Comparison of ENCODE assay signal across 13 cellular contexts in the genomic region with DNA sequence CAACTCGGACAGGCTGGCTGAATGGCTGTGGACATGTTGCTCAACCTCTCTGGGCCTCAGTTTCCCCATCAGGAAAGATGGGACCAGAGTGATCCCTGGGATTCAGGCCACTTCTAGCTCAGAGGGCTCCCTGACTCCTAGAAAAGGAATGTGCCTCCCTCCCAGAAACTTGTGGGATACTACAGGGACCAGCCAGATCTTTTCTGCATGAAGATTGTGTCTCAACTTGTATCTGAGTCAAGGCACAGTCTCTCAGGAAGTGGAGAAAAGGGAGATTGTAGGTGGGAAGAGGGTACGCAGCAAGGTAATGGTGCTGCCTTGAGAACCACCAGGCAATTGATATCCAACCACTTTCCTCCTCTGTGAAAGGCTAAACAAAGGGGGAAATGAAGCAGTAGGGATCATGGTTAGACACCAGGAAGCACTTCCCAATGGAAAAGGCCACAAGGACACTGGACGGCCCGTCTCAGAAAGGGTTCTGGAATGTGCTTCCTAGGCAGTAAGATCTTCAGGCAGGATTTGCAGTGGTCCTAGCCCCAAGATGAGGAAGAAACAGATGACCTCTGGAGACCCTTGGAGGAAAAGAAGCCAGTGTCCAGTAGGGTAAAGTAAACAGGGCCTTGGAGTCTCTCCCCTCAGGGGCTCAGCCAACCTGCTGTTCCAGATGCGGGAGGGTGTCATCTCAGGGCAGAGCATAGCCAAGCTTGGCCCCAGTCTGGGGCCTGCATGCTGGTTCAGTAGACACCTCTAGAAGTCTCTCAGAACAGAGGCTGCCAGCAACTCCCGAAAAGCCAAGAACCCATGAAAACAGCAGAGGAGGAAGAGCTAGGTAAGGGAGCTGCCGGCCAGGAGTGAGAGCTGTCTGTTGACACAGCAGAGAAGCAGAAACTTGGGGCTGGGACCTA. TPM values are rescaled to one million over a fixed set of nuclear protein-coding genes. Genes with fewer than 3 reads are reported as not detected.
DNase-seq lines count a peak whose midpoint lies in the region; ATAC-seq and TF ChIP-seq lines count a peak whose summit lies in the region.
"Had no signal": no experiment of that assay in that cellular context is flagged by ENCODE, and none has a peak within 500 bp of the region (broad histone marks: within the 10 kb centered on the region; RNA-seq: fewer than 3 reads in every experiment).

No MANE protein-coding gene starts in this region.

- peak overlapping the region in 6 of 7 donors; percentile 57 to 94 (median 88) for H3K27ac Mint-ChIP-seq in CD4-positive, alpha-beta memory T cell
- peak overlapping the region; percentile 29 for H3K27ac Mint-ChIP-seq in neural progenitor cell

- no peaks in the 10 kb centered on the region for H3F3A ChIP-seq in PC-3 (ENCODE audit: low read length, unreplicated experiment)
- H3F3A ChIP-seq in neural progenitor cell (ENCODE audit: low read depth), result peaks cover 14% of the 10 kb centered on the region

- no peak overlapping the region for H3K4me3 ChIP-seq in CD4-positive, alpha-beta memory T cell (ENCODE audit: low read length in 2 of 2)
- H3K4me3 ChIP-seq in PC-3 (ENCODE audit: low read length), result no peak overlapping the region
- no peak overlapping the region for H3K4me3 ChIP-seq in neural progenitor cell
- H3K4me3 ChIP-seq in lower lobe of right lung, result no peak overlapping the region

- H3K4me3 Mint-ChIP-seq in CD4-positive, alpha-beta memory T cell, result peak overlapping the region in 1 of 8 donors; percentile 21
- H3K4me3 Mint-ChIP-seq in neural progenitor cell, result no peak overlapping the region

- peaks cover 96% of the 10 kb centered on the region for H3K4me1 ChIP-seq in CD4-positive, alpha-beta memory T cell (ENCODE audit: insufficient read depth, low read length)
- peaks cover 27% of the 10 kb centered on the region for H3K4me1 ChIP-seq in PC-3 (ENCODE audit: insufficient read depth, low read length)
- peaks cover 26% of the 10 kb centered on the region for H3K4me1 ChIP-seq in neural progenitor cell
- H3K4me1 ChIP-seq in lower lobe of right lung, result peaks cover 58% of the 10 kb centered on the region

- H3K36me3 ChIP-seq in CD4-positive, alpha-beta memory T cell (ENCODE audit: insufficient read depth, low read length), result no peaks in the 10 kb centered on the region
- H3K36me3 ChIP-seq in PC-3 (ENCODE audit: low read depth, low read length) (0 out of 2 replicates have a peak, but pooled peaks cover 11% of the 10 kb centered on the region), neural progenitor cell (no peaks in the 10 kb centered on the region), lower lobe of right lung (no peaks in the 10 kb centered on the region)

- H3K9me3 ChIP-seq in CD4-positive, alpha-beta memory T cell (ENCODE audit: control insufficient read depth in 1 of 2, low read length in 2 of 2), result no peaks in the 10 kb centered on the region
- H3K9me3 ChIP-seq in PC-3 (ENCODE audit: low read length), result no peaks in the 10 kb centered on the region
- H3K9me3 ChIP-seq in neural progenitor cell (ENCODE audit: low read depth), result no peaks in the 10 kb centered on the region
- no peaks in the 10 kb centered on the region for H3K9me3 ChIP-seq in lower lobe of right lung

- BruUV-seq in PC-3 (replicated peaks; lab: Mats Ljungman, UMichigan), result no TSS peak

- peaks cover 8% of the 10 kb centered on the region; the same call in 1 of the 2 replicates for H4K20me1 ChIP-seq in PC-3 (ENCODE audit: low read length)
- H4K20me1 ChIP-seq in neural progenitor cell (ENCODE audit: low read depth), result peaks cover 5% of the 10 kb centered on the region

- H3K9me3 Mint-ChIP-seq in CD4-positive, alpha-beta memory T cell, result no peaks in the 10 kb centered on the region
- no peaks in the 10 kb centered on the region for H3K9me3 Mint-ChIP-seq in neural progenitor cell

- H3K79me2 ChIP-seq in PC-3 (ENCODE audit: low read length) (peaks cover 100% of the 10 kb centered on the region), neural progenitor cell (ENCODE audit: low read depth) (no peaks in the 10 kb centered on the region)

- H3K9ac ChIP-seq in PC-3 (ENCODE audit: low read length) (no peak overlapping the region), neural progenitor cell (no peak overlapping the region)

- POLR2A ChIA-PET in CD4-positive, alpha-beta memory T cell (lab: Charles Lee; ENCODE audit: partially characterized antibody), result interaction anchor here (1.0 to 20.6 kb wide), 5 partner anchors 11 to 17 kb away, joined by 3 to 599 read pairs (median 6); a partner anchor contains a TSS
- POLR2A ChIA-PET in PC-3 (lab: Charles Lee; ENCODE audit: unreplicated experiment), result no interaction called here

- intact Hi-C loops in CD4-positive, alpha-beta memory T cell (cut with micrococcal nuclease), result no loop called here
- intact Hi-C loops in PC-3 (cut with micrococcal nuclease), result no loop called here
- intact Hi-C loops in lower lobe of right lung (cut with DNase I), result no loop called here

- H3K36me3 Mint-ChIP-seq in CD4-positive, alpha-beta memory T cell, result peaks cover 3 to 16% of the 10 kb centered on the region in 2 donors
- H3K36me3 Mint-ChIP-seq in neural progenitor cell, result no peaks in the 10 kb centered on the region

- H2AFZ ChIP-seq in PC-3 (ENCODE audit: low read length) (no peak overlapping the region), neural progenitor cell (replicated peaks) (no peak overlapping the region)

- no peaks in the 10 kb centered on the region for H3K27me3 Mint-ChIP-seq in CD4-positive, alpha-beta memory T cell
- peaks cover 7% of the 10 kb centered on the region for H3K27me3 Mint-ChIP-seq in neural progenitor cell (ENCODE audit: insufficient read depth, low read depth)

- TF ChIP-seq CTCF in PC-3 (conservative IDR thresholded peaks at IDR 0.05; ENCODE audit: low read depth, low read length), result no peak
- no peak for TF ChIP-seq CTCF in neural progenitor cell (IDR thresholded peaks at IDR 0.05)
- no peak for TF ChIP-seq CTCF in lower lobe of right lung (IDR thresholded peaks at IDR 0.05)

- no peaks in the 10 kb centered on the region for H3K9me2 ChIP-seq in PC-3 (replicated peaks; ENCODE audit: low read length)

- ATAC-seq in PC-3 (no peak), lower lobe of right lung (no peak), GM21447 (IDR thresholded peaks at IDR 0.05; ENCODE audit: unreplicated experiment) (no peak)

- H3K4me1 Mint-ChIP-seq in CD4-positive, alpha-beta memory T cell, result peaks cover 47 to 94% (median 79%) of the 10 kb centered on the region in 4 donors
- peaks cover 49% of the 10 kb centered on the region for H3K4me1 Mint-ChIP-seq in neural progenitor cell

- H3K27ac ChIP-seq in CD4-positive, alpha-beta memory T cell (ENCODE audit: low read depth, low read length), result no peak overlapping the region
- H3K27ac ChIP-seq in PC-3 (ENCODE audit: low read length) (peak overlapping the region; percentile 84; the same call in 1 of the 2 replicates), epithelial cell of prostate (peak overlapping the region; percentile 89), neural progenitor cell (no peak overlapping the region), lower lobe of right lung (no peak overlapping the region)

- H3K4me2 ChIP-seq in PC-3 (ENCODE audit: low read length) (no peak overlapping the region), neural progenitor cell (no peak overlapping the region)

- no peaks in the 10 kb centered on the region for H3K27me3 ChIP-seq in CD4-positive, alpha-beta memory T cell (ENCODE audit: insufficient read depth, low read length)
- H3K27me3 ChIP-seq in PC-3 (ENCODE audit: low read length), result no peaks in the 10 kb centered on the region
- no peaks in the 10 kb centered on the region for H3K27me3 ChIP-seq in neural progenitor cell
- no peaks in the 10 kb centered on the region for H3K27me3 ChIP-seq in lower lobe of right lung (ENCODE audit: low read depth)

- CTCF ChIA-PET in CD4-positive, alpha-beta memory T cell (lab: Charles Lee; ENCODE audit: partially characterized antibody), result interaction anchor here (0.6 to 3.6 kb wide), 4 partner anchors 17 to 45 kb away, joined by 3 to 14 read pairs (median 4); no protein-coding TSS in a partner anchor
- CTCF ChIA-PET in PC-3 (lab: Charles Lee), result no interaction called here

- no peak for DNase-seq in CD4-positive, alpha-beta memory T cell
- no peak for DNase-seq in PC-3
- DNase-seq in epithelial cell of prostate (ENCODE audit: low read depth, low spot score), result no peak
- no peak for DNase-seq in neural progenitor cell (ENCODE audit: low spot score)
- DNase-seq in OCI-M1 (lab: John Stamatoyannopoulos, UW), result no peak
- DNase-seq in lower lobe of right lung, result no peak
- DNase-seq in NCI-H2107 treated with DMSO at 0.1 percent for 48 hours (lab: John Stamatoyannopoulos, UW; ENCODE audit: unreplicated experiment), result no peak
- DNase-seq: activated CD4-positive, CD25-positive, alpha-beta regulatory T cell; activated effector memory CD4-positive, alpha-beta T cell treated with Interleukin-2 at 50 U/mL for 16 hours; DND-41; NCI-H2029 treated with DMSO at 0.1 percent for 48 hours; stimulated activated CD4-positive, alpha-beta T cell treated with anti-CD3 and anti-CD28 coated beads, Interleukin-4, amount 100 ng/mL, for 4 hours had no signal

RNA-seq across cellular contexts. Expression of a gene that starts 16.8 kb away (rescaled TPM):
- total RNA-seq in CD4-positive, alpha-beta memory T cell, result 10 to 100 TPM; 39.0 to 41.3 TPM
- 1 to 10 TPM; 1.3 to 5.2 TPM for polyA plus RNA-seq in CD4-positive, alpha-beta memory T cell
- total RNA-seq in PC-3 (2014; rRNA removed), result 30.7 and 55.2 TPM in 2 replicates
- total RNA-seq in neural progenitor cell (ENCODE audit: low replicate concordance), result 0.65 and 1.5 TPM in 2 replicates
- 9.8 TPM for total RNA-seq in lower lobe of right lung

RNA-seq across cellular contexts. Expression of a gene that starts 37.3 kb away (rescaled TPM):
- total RNA-seq in CD4-positive, alpha-beta memory T cell, result 1 to 10 TPM; 1.4 to 1.5 TPM
- polyA plus RNA-seq in CD4-positive, alpha-beta memory T cell, result 1 to 10 TPM; 1.1 to 1.6 TPM
- 18.1 and 24.9 TPM in 2 replicates for total RNA-seq in PC-3 (2014; rRNA removed)
- 21.8 and 39.9 TPM in 2 replicates for total RNA-seq in neural progenitor cell (ENCODE audit: low replicate concordance)
- total RNA-seq in lower lobe of right lung, result 11.7 TPM

Comparison
In these comparisons a context has a peak if more than half of its experiments do, and no peak if none do; other contexts are left out.
1. H3K27ac ChIP-seq: peak in PC-3 (single experiment) and epithelial cell of prostate (single experiment); none in CD4-positive, alpha-beta memory T cell (single experiment), neural progenitor cell (single experiment) and lower lobe of right lung (single experiment).